23 cellular contexts compared by ENCODE assay signal in genomic region chr2:157903626-157904025, GRCh38. TPM values are rescaled to one million over a fixed set of nuclear protein-coding genes. Genes with fewer than 3 reads are reported as not detected.
A peak's percentile ranks its signal among the peaks of the same experiment; 100 is the strongest.
DNase-seq lines count a peak whose midpoint lies in the region; ATAC-seq and TF ChIP-seq lines count a peak whose summit lies in the region.
"Had no signal": no experiment of that assay in that cellular context is flagged by ENCODE, and none has a peak within 500 bp of the region (broad histone marks: within the 10 kb centered on the region; RNA-seq: fewer than 3 reads in every experiment).

No MANE protein-coding gene starts in this region.

- TF ChIP-seq CTCF in sigmoid colon (IDR thresholded peaks at IDR 0.05), result no peak

- intact Hi-C loops in Right ventricle myocardium superior (cut with DNase I), result no loop called here
- intact Hi-C loops in cardiac septum (cut with DNase I), result no loop called here
- intact Hi-C loops in sigmoid colon (cut with DNase I), result no loop called here

- H3K27me3 ChIP-seq in sigmoid colon, result peaks cover 0 to 8% (median 0%) of the 10 kb centered on the region in 3 donors
- H3K27me3 ChIP-seq: BE2C, cardiac muscle cell, Peyer's patch had no signal

- ATAC-seq in Right ventricle myocardium superior (ENCODE audit: poor library complexity) (peak; percentile 88), HG02884 (IDR thresholded peaks at IDR 0.05; ENCODE audit: unreplicated experiment) (no peak)
- ATAC-seq: lower lobe of right lung had no signal

- TF ChIP-seq EP300 in sigmoid colon (IDR thresholded peaks at IDR 0.05), result no peak

- no peaks in the 10 kb centered on the region for H3K4me1 ChIP-seq in sigmoid colon
- H3K4me1 ChIP-seq: BE2C, lower lobe of right lung had no signal

- no peak overlapping the region for H3K27ac ChIP-seq in sigmoid colon
- H3K27ac ChIP-seq: cardiac muscle cell, lower lobe of right lung, Peyer's patch had no signal

- no peak for TF ChIP-seq POLR2A in sigmoid colon (IDR thresholded peaks at IDR 0.05)

- WGBS in sigmoid colon, 2 donors, result 88 to 92% methylated on average over 5 of the region's 5 CpGs

- DNase-seq in Right ventricle myocardium superior (no peak), cardiac septum (ENCODE audit: low spot score) (no peak), cerebellum (ENCODE audit: low spot score) (peak; percentile 71), inferior parietal cortex (ENCODE audit: extremely low spot score) (peak; percentile 47), superior temporal gyrus (ENCODE audit: extremely low spot score) (peak; percentile 53), sigmoid colon (no peak)
- DNase-seq in activated CD4-positive, alpha-beta T cell treated with anti-CD3 and anti-CD28 coated beads for 1 hour, result no peak
- DNase-seq: activated CD4-positive, alpha-beta T cell treated with anti-CD3 and anti-CD28 coated beads, Interleukin-2, amount 50 U/mL, for 48 hours; activated CD4-positive, CD25-positive, alpha-beta regulatory T cell; activated naive CD4-positive, alpha-beta T cell treated with anti-CD3 and anti-CD28 coated beads, Interleukin-2, amount 10 ng/mL, durations not matched to agents 7 days and 5 days; BE2C; CD8-positive, alpha-beta memory T cell; dermis blood vessel endothelial cell; H7; kidney; lower lobe of right lung; NCI-H1105; NCI-H1930; nephron progenitor cell; Peyer's patch; trophoblast cell had no signal

- H3K36me3 ChIP-seq in sigmoid colon, result no peaks in the 10 kb centered on the region
- H3K36me3 ChIP-seq: BE2C, cardiac muscle cell, lower lobe of right lung, Peyer's patch had no signal

- no peaks in the 10 kb centered on the region for H3K9me3 ChIP-seq in sigmoid colon
- H3K9me3 ChIP-seq: BE2C, lower lobe of right lung, Peyer's patch had no signal

- H3K4me3 ChIP-seq in sigmoid colon, result no peak overlapping the region
- H3K4me3 ChIP-seq: cardiac muscle cell, lower lobe of right lung, Peyer's patch had no signal

RNA-seq across cellular contexts. Expression of gene ACVR1, which starts 27.5 kb away (rescaled TPM):
- total RNA-seq in Right ventricle myocardium superior (28.9 TPM), cardiac septum (22.7 TPM), cerebellum (12.7 TPM), sigmoid colon (10 to 100 TPM; 20.0 to 36.0 (median 21.9) TPM)
- polyA plus RNA-seq in sigmoid colon, result 1 to 10 TPM; 2.3 to 9.8 (median 4.8) TPM

Comparison
In these comparisons a context has a peak if more than half of its experiments do, and no peak if none do; other contexts are left out.
1. DNase-seq: peak in cerebellum (single experiment), inferior parietal cortex (single experiment) and superior temporal gyrus (single experiment); none in Right ventricle myocardium superior (single experiment), cardiac septum (single experiment), activated CD4-positive, alpha-beta T cell treated with anti-CD3 and anti-CD28 coated beads for 1 hour (single experiment) and sigmoid colon (single experiment).